Comparison of ENCODE assay signal across 1 cellular context in the genomic region with DNA sequence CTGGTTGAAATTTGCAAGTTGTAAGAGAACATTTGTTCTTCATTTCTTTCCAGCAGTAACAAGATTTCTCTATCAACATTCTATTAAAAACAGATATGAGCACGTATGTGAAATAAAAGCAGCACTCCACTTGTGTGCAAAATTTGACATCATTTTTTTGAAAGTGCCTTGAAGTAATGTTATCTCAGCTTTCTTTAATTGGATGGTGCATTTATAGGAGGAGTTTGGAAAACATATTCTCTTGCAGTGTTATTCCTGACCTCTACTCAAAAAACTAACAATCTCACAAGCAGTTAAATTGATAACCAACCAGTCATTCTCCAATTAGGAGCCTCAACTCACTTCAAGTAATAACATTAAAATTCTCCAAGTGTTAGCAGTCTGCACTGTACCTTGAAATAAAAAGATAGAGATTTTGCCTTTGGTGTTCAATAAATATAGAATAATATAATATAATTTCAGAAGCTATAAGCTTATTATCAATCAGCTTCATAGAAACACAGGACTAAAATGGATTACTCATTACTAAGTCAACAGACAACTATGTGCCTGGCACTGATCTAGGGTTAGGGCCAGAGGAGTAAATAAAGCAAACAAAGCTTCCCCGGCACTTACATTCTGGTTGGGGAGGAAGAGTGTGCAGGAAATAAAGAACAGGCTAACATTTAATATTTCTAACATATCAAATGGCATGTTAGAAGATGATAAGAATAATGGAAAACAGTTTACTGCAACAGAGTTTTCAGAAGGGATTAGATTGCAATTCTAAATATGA.
TF ChIP-seq lines count a peak whose summit lies in the region.

No MANE protein-coding gene starts in this region.

TF ChIP-seq in liver, 16 proteins besides CTCF, POLR2A, EP300 and RAD21 (continued from another document):
- TF ChIP-seq REST (IDR thresholded peaks at IDR 0.05) (no peak), NR2F2 (IDR thresholded peaks at IDR 0.05) (no peak), FOXA1 (IDR thresholded peaks at IDR 0.05) (peak; percentile 76), EGR1 (IDR thresholded peaks at IDR 0.05; ENCODE audit: low read depth in 2 of 2) (no peak), ATF3 (IDR thresholded peaks at IDR 0.05) (peak; percentile 18)
